8 cellular contexts compared by ENCODE assay signal in genomic region chr11:78350101-78350645, GRCh38.
A peak's percentile ranks its signal among the peaks of the same experiment; 100 is the strongest.
DNase-seq lines count a peak whose midpoint lies in the region; ATAC-seq and TF ChIP-seq lines count a peak whose summit lies in the region.

No MANE protein-coding gene starts in this region.

- POLR2A ChIA-PET in activated CD8-positive, alpha-beta T cell treated with anti-CD3 and anti-CD28 coated beads, Interleukin-2, amount 10 ng/mL, durations not matched to agents 7 days and 5 days (lab: Charles Lee) = no interaction called here

- H3K9me3 ChIP-seq in iPS-18a (ENCODE audit: control insufficient read depth, low read depth, low read length) (no peaks in the 10 kb centered on the region), smooth muscle cell (replicated peaks; ENCODE audit: low read depth) (no peaks in the 10 kb centered on the region)

- peaks cover 0 to 4% of the 10 kb centered on the region in 2 donors for H3K9me3 Mint-ChIP-seq in activated naive CD4-positive, alpha-beta T cell treated with anti-CD3 and anti-CD28 coated beads, Interleukin-2, amount 50 U/mL, for 72 hours
- no peaks in the 10 kb centered on the region for H3K9me3 Mint-ChIP-seq in activated naive CD4-positive, alpha-beta T cell treated with anti-CD3 and anti-CD28 coated beads for 36 hours
- H3K9me3 Mint-ChIP-seq in activated CD8-positive, alpha-beta T cell treated with anti-CD3 and anti-CD28 coated beads, Interleukin-2, amount 10 ng/mL, durations not matched to agents 7 days and 5 days (ENCODE audit: insufficient read depth) = no peaks in the 10 kb centered on the region

- 9% methylated on average over 6 of the region's 6 CpGs for WGBS in smooth muscle cell (ENCODE audit: low lambda C conversion rate)

- peaks cover 20% of the 10 kb centered on the region for H3K4me1 ChIP-seq in iPS-18a (ENCODE audit: control insufficient read depth, low read depth, low read length)
- H3K4me1 ChIP-seq in smooth muscle cell (ENCODE audit: low read depth) = peaks cover 54% of the 10 kb centered on the region

- H3K36me3 Mint-ChIP-seq in activated naive CD4-positive, alpha-beta T cell treated with anti-CD3 and anti-CD28 coated beads, Interleukin-2, amount 50 U/mL, for 72 hours = no peaks in the 10 kb centered on the region
- no peaks in the 10 kb centered on the region for H3K36me3 Mint-ChIP-seq in activated naive CD4-positive, alpha-beta T cell treated with anti-CD3 and anti-CD28 coated beads for 36 hours (ENCODE audit: low read depth)
- peaks cover 11% of the 10 kb centered on the region for H3K36me3 Mint-ChIP-seq in activated CD8-positive, alpha-beta T cell treated with anti-CD3 and anti-CD28 coated beads, Interleukin-2, amount 10 ng/mL, durations not matched to agents 7 days and 5 days (ENCODE audit: low read depth)

- H3K4me3 ChIP-seq in iPS-18a (ENCODE audit: low read length) (no peak overlapping the region), smooth muscle cell (peak overlapping the region; percentile 30)

- peak overlapping the region; percentile 9 for H3K27ac ChIP-seq in iPS-18a (ENCODE audit: low read length)
- peak overlapping the region; percentile 83 for H3K27ac ChIP-seq in smooth muscle cell (ENCODE audit: low read depth)

- H4K20me1 ChIP-seq in smooth muscle cell (ENCODE audit: low read depth) = no peaks in the 10 kb centered on the region

- peaks cover 3% of the 10 kb centered on the region for H3K27me3 Mint-ChIP-seq in activated naive CD4-positive, alpha-beta T cell treated with anti-CD3 and anti-CD28 coated beads for 36 hours (ENCODE audit: low read depth)
- H3K27me3 Mint-ChIP-seq in activated CD8-positive, alpha-beta T cell treated with anti-CD3 and anti-CD28 coated beads, Interleukin-2, amount 10 ng/mL, durations not matched to agents 7 days and 5 days (ENCODE audit: low read depth) = peaks cover 3% of the 10 kb centered on the region

- intact Hi-C loops in activated naive CD4-positive, alpha-beta T cell treated with anti-CD3 and anti-CD28 coated beads for 36 hours (cut with micrococcal nuclease) = no loop called here

- TF ChIP-seq CTCF in smooth muscle cell (IDR thresholded peaks at IDR 0.05; ENCODE audit: borderline replicate concordance, insufficient read depth, poor library complexity, severe bottlenecking) = no peak

- H3K27me3 ChIP-seq in iPS-18a (ENCODE audit: control insufficient read depth, insufficient read depth, low read length) = no peaks in the 10 kb centered on the region
- no peaks in the 10 kb centered on the region for H3K27me3 ChIP-seq in smooth muscle cell (ENCODE audit: low read depth)

- peak overlapping the region; percentile 75 to 84 for H3K27ac Mint-ChIP-seq in activated naive CD4-positive, alpha-beta T cell treated with anti-CD3 and anti-CD28 coated beads, Interleukin-2, amount 50 U/mL, for 72 hours
- H3K27ac Mint-ChIP-seq in activated naive CD4-positive, alpha-beta T cell treated with anti-CD3 and anti-CD28 coated beads for 36 hours = no peak overlapping the region
- peak overlapping the region; percentile 87 for H3K27ac Mint-ChIP-seq in activated CD8-positive, alpha-beta T cell treated with anti-CD3 and anti-CD28 coated beads, Interleukin-2, amount 10 ng/mL, durations not matched to agents 7 days and 5 days

- no peak overlapping the region for H3K4me3 Mint-ChIP-seq in activated naive CD4-positive, alpha-beta T cell treated with anti-CD3 and anti-CD28 coated beads for 36 hours
- peak overlapping the region; percentile 35 for H3K4me3 Mint-ChIP-seq in activated CD8-positive, alpha-beta T cell treated with anti-CD3 and anti-CD28 coated beads, Interleukin-2, amount 10 ng/mL, durations not matched to agents 7 days and 5 days

- CTCF ChIA-PET in activated naive CD4-positive, alpha-beta T cell treated with anti-CD3 and anti-CD28 coated beads for 36 hours (lab: Charles Lee) = interaction anchor here (0.6 kb wide), 1 partner anchor 81 kb away, joined by 3 read pairs; no protein-coding TSS in a partner anchor
- CTCF ChIA-PET in activated CD8-positive, alpha-beta T cell treated with anti-CD3 and anti-CD28 coated beads, Interleukin-2, amount 10 ng/mL, durations not matched to agents 7 days and 5 days (lab: Charles Lee) = interaction anchor here (1.1 to 2.2 kb wide), 6 partner anchors 10 to 218 kb away, joined by 3 to 10 read pairs (median 4); no protein-coding TSS in a partner anchor

- ATAC-seq in activated naive CD4-positive, alpha-beta T cell treated with anti-CD3 and anti-CD28 coated beads, Interleukin-2, amount 50 U/mL, for 72 hours = no peak
- ATAC-seq in activated CD8-positive, alpha-beta T cell treated with anti-CD3 and anti-CD28 coated beads, Interleukin-2, amount 10 ng/mL, durations not matched to agents 7 days and 5 days = peak; percentile 47
- no peak for ATAC-seq in GM18511 (IDR thresholded peaks at IDR 0.05; ENCODE audit: unreplicated experiment)

- H3F3A ChIP-seq in smooth muscle cell (ENCODE audit: low read depth) = peaks cover 24% of the 10 kb centered on the region

- peak overlapping the region; percentile 61 for H2AFZ ChIP-seq in smooth muscle cell (ENCODE audit: low read depth)

- H3K4me1 Mint-ChIP-seq in activated naive CD4-positive, alpha-beta T cell treated with anti-CD3 and anti-CD28 coated beads for 36 hours (ENCODE audit: low read depth) = peaks cover 10% of the 10 kb centered on the region
- H3K4me1 Mint-ChIP-seq in activated CD8-positive, alpha-beta T cell treated with anti-CD3 and anti-CD28 coated beads, Interleukin-2, amount 10 ng/mL, durations not matched to agents 7 days and 5 days (ENCODE audit: low read depth) = peaks cover 37% of the 10 kb centered on the region

- H3K36me3 ChIP-seq in iPS-18a (ENCODE audit: control insufficient read depth, low read depth, low read length) (no peaks in the 10 kb centered on the region), smooth muscle cell (ENCODE audit: low read depth) (no peaks in the 10 kb centered on the region)

- H3K4me2 ChIP-seq in smooth muscle cell = peak overlapping the region; percentile 81

- H3K9ac ChIP-seq in iPS-18a (ENCODE audit: low read length) (no peak overlapping the region), smooth muscle cell (ENCODE audit: low read depth) (peak overlapping the region; percentile 36)

- peaks cover 67% of the 10 kb centered on the region for H3K79me2 ChIP-seq in smooth muscle cell (ENCODE audit: low read depth)

- no peak for DNase-seq in activated naive CD4-positive, alpha-beta T cell treated with anti-CD3 and anti-CD28 coated beads, Interleukin-2, amount 50 U/mL, for 72 hours (ENCODE audit: low spot score in 2 of 2)
- no peak for DNase-seq in activated naive CD4-positive, alpha-beta T cell treated with anti-CD3 and anti-CD28 coated beads for 36 hours
- DNase-seq in activated CD8-positive, alpha-beta T cell treated with anti-CD3 and anti-CD28 coated beads, Interleukin-2, amount 10 ng/mL, durations not matched to agents 7 days and 5 days = no peak
- no peak for DNase-seq in smooth muscle cell (lab: John Stamatoyannopoulos, UW; ENCODE audit: unreplicated experiment)
- no peak for DNase-seq in stimulated activated CD4-positive, alpha-beta T cell treated with anti-CD3 and anti-CD28 coated beads, Interleukin-12 subunit alpha, Interleukin-12 subunit beta, amount 100 ng/mL, for 4 hours
- no peak for DNase-seq in putamen (ENCODE audit: low spot score)
